ENCODE assay signal across 13 cellular contexts in genomic region chr2:165587335-165587938, GRCh38.
DNase-seq lines count a peak whose midpoint lies in the region; ATAC-seq and TF ChIP-seq lines count a peak whose summit lies in the region.
"Had no signal": no experiment of that assay in that cellular context is flagged by ENCODE, and none has a peak within 500 bp of the region (broad histone marks: within the 10 kb centered on the region; RNA-seq: fewer than 3 reads in every experiment).

No MANE protein-coding gene starts in this region.

- no peak for TF ChIP-seq POLR2A in thyroid gland (IDR thresholded peaks at IDR 0.05)

- H3K4me3 ChIP-seq in thyroid gland (replicated peaks in 1 of 3), result no peak overlapping the region
- H3K4me3 ChIP-seq: BLaER1 had no signal

- DNase-seq in foreskin melanocyte, result peak; percentile 54
- DNase-seq in left ventricle myocardium superior, result no peak
- DNase-seq in thyroid gland, result no peak
- DNase-seq in NCI-H2107 treated with DMSO at 0.1 percent for 48 hours (lab: John Stamatoyannopoulos, UW; ENCODE audit: unreplicated experiment), result no peak
- DNase-seq: aorta, islet precursor cell had no signal

- no peaks in the 10 kb centered on the region for H3K27me3 ChIP-seq in thyroid gland
- H3K27me3 ChIP-seq: BLaER1 had no signal

- peak overlapping the region in 1 of 3 donors; percentile 20 for H3K27ac ChIP-seq in thyroid gland
- H3K27ac ChIP-seq: BLaER1, epithelial cell of prostate had no signal

- TF ChIP-seq CTCF in thyroid gland (IDR thresholded peaks at IDR 0.05), result no peak

- peaks cover 10% of the 10 kb centered on the region in 2 donors for H3K4me1 ChIP-seq in thyroid gland

- intact Hi-C loops in left ventricle myocardium superior (cut with micrococcal nuclease) (no loop called here), thyroid gland (cut with DNase I) (no loop called here)

- WGBS in thyroid gland, 2 donors, result 74 to 80% methylated on average over 4 of the region's 4 CpGs

- ATAC-seq in GM18498 (IDR thresholded peaks at IDR 0.05; ENCODE audit: unreplicated experiment) (peak; percentile 77), GM21390 (IDR thresholded peaks at IDR 0.05; ENCODE audit: unreplicated experiment) (peak; percentile 87), HG03095 (IDR thresholded peaks at IDR 0.05; ENCODE audit: unreplicated experiment) (peak; percentile 81), left ventricle myocardium superior (no peak), esophagus mucosa (no peak)
- ATAC-seq: SK-N-SH treated with all-trans-retinoic acid at 6 μM for 48 hours had no signal

- H3K9me3 ChIP-seq in thyroid gland, result no peaks in the 10 kb centered on the region

- H3K36me3 ChIP-seq in thyroid gland, result no peaks in the 10 kb centered on the region
- H3K36me3 ChIP-seq: BLaER1 had no signal

Comparison
In these comparisons a context has a peak if more than half of its experiments do, and no peak if none do; other contexts are left out.
1. ATAC-seq: peak in GM18498 (single experiment), GM21390 (single experiment) and HG03095 (single experiment); none in left ventricle myocardium superior (single experiment) and esophagus mucosa (single experiment).